Comparison of ENCODE assay signal across 10 cellular contexts in the genomic region with DNA sequence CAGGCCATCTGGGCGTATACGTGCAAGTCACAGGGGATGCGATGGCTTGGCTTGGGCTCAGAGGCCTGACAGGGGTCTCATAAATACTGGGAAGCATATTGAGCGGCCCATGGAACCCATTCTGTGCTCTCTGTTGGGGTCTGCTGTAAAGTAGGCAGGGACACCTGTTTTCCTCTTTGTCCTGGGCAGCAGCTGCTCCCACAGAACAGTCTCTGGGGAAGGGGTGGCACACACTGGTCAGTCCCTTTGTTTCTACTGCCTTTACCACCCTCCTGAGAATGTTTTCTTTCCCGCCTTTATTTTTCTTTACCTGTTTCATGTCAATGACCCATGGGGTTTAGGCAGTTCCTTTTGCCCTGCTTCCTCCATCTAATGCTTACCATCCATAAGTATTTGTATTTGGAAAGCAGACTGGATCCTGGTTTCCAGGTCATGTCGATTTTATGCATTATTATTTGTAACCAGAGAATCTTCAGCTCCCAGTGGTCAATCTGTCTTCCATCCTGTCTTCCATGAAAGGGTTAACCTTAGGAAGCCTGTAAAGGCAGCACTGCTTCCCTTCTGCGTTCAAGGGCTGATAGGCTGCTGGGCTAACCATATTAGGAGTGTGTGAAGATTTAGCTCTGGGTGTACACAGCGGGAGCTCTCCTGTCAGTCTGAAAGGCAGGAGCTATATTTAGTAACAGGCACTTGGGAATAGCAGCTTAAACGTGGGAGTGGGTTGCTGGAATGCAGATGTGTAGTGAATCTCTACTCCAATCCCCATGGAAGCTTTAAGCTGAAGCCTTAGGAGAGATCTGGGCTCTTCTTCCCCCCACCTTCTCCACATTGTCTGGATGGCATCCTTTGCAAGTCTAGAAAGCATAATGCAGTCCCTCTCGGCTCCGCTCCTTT.
DNase-seq lines count a peak whose midpoint lies in the region; ATAC-seq lines count a peak whose summit lies in the region.
"Had no signal": no experiment of that assay in that cellular context is flagged by ENCODE, and none has a peak within 500 bp of the region (broad histone marks: within the 10 kb centered on the region; RNA-seq: fewer than 3 reads in every experiment).

No MANE protein-coding gene starts in this region.

- H3K27ac Mint-ChIP-seq in T-helper 2 cell treated with Interferon-gamma antibody and Interleukin-4, amounts not matched to agents 5 μg/mL and 100 μg/mL, for 36 hours, result no peak overlapping the region
- H3K27ac Mint-ChIP-seq: activated naive CD8-positive, alpha-beta T cell treated with anti-CD3 and anti-CD28 coated beads, Interleukin-2, amount 50 U/mL, for 24 hours had no signal

- H3K9ac ChIP-seq in GM23248, result no peak overlapping the region

- no peaks in the 10 kb centered on the region for H3K36me3 Mint-ChIP-seq in T-helper 2 cell treated with Interferon-gamma antibody and Interleukin-4, amounts not matched to agents 5 μg/mL and 100 μg/mL, for 36 hours (ENCODE audit: low read depth)

- no peaks in the 10 kb centered on the region for H3K36me3 ChIP-seq in GM23248 (ENCODE audit: low read depth)
- H3K36me3 ChIP-seq: SJSA1 had no signal

- H3K79me2 ChIP-seq in GM23248 (ENCODE audit: insufficient read depth), result no peaks in the 10 kb centered on the region

- DNase-seq in GM23248 (peak; percentile 15), NCI-H82 (lab: John Stamatoyannopoulos, UW) (peak; percentile 96), head of caudate nucleus (peak in 30 of 42 donors; percentile 5 to 79 (median 28)), putamen (ENCODE audit: low spot score) (peak; percentile 62), left colon (no peak)
- DNase-seq in T-helper 2 cell treated with Interferon-gamma antibody and Interleukin-4, amounts not matched to agents 5 μg/mL and 100 μg/mL, for 36 hours (ENCODE audit: low spot score), result no peak
- DNase-seq in activated CD4-positive, alpha-beta T cell treated with anti-CD3 and anti-CD28 coated beads, Interleukin-2, amount 50 U/mL, for 48 hours, result no peak
- DNase-seq: activated naive CD8-positive, alpha-beta T cell treated with anti-CD3 and anti-CD28 coated beads, Interleukin-2, amount 50 U/mL, for 24 hours had no signal

- in situ Hi-C loops in GM23248 (cut with MboI), result no loop called here

- no peaks in the 10 kb centered on the region for H3K4me1 Mint-ChIP-seq in T-helper 2 cell treated with Interferon-gamma antibody and Interleukin-4, amounts not matched to agents 5 μg/mL and 100 μg/mL, for 36 hours (ENCODE audit: low read depth)

- WGBS in GM23248 (ENCODE audit: low coverage in 1 of 2, low lambda C conversion rate in 2 of 2, missing lambda C conversion rate in 2 of 2), 2 experiments, result 57 to 64% methylated on average over 11 of the region's 11 CpGs

- H3K4me1 ChIP-seq in GM23248 (ENCODE audit: insufficient read depth), result peaks cover 17% of the 10 kb centered on the region; the same call in 1 of the 2 replicates

- H3K9me3 Mint-ChIP-seq in T-helper 2 cell treated with Interferon-gamma antibody and Interleukin-4, amounts not matched to agents 5 μg/mL and 100 μg/mL, for 36 hours, result no peaks in the 10 kb centered on the region

- H3K27me3 Mint-ChIP-seq in T-helper 2 cell treated with Interferon-gamma antibody and Interleukin-4, amounts not matched to agents 5 μg/mL and 100 μg/mL, for 36 hours (ENCODE audit: low read depth), result no peaks in the 10 kb centered on the region
- H3K27me3 Mint-ChIP-seq: activated naive CD8-positive, alpha-beta T cell treated with anti-CD3 and anti-CD28 coated beads, Interleukin-2, amount 50 U/mL, for 24 hours had no signal

- ATAC-seq in GM19328 (IDR thresholded peaks at IDR 0.05; ENCODE audit: unreplicated experiment) (no peak), left colon (no peak)
- ATAC-seq: activated naive CD8-positive, alpha-beta T cell treated with anti-CD3 and anti-CD28 coated beads, Interleukin-2, amount 50 U/mL, for 24 hours had no signal

- no peaks in the 10 kb centered on the region for H4K20me1 ChIP-seq in GM23248 (ENCODE audit: insufficient read depth)

- H3K4me3 ChIP-seq in GM23248, result no peak overlapping the region
- H3K4me3 ChIP-seq: SJSA1 had no signal

- H3K4me2 ChIP-seq in GM23248 (ENCODE audit: unreplicated experiment), result peak overlapping the region; percentile 32

- intact Hi-C loops in head of caudate nucleus (cut with DNase I), result no loop called here
- intact Hi-C loops in left colon (cut with DNase I, micrococcal nuclease), result no loop called here

- no peak overlapping the region for H3K4me3 Mint-ChIP-seq in T-helper 2 cell treated with Interferon-gamma antibody and Interleukin-4, amounts not matched to agents 5 μg/mL and 100 μg/mL, for 36 hours
- H3K4me3 Mint-ChIP-seq: activated naive CD8-positive, alpha-beta T cell treated with anti-CD3 and anti-CD28 coated beads, Interleukin-2, amount 50 U/mL, for 24 hours had no signal

- no peaks in the 10 kb centered on the region for H3K27me3 ChIP-seq in GM23248 (replicated peaks; ENCODE audit: insufficient read depth)
- H3K27me3 ChIP-seq: SJSA1 had no signal

- no peak overlapping the region for H3K27ac ChIP-seq in GM23248
- H3K27ac ChIP-seq: SJSA1 had no signal

- H3K9me3 ChIP-seq in GM23248 (ENCODE audit: low read depth), result no peaks in the 10 kb centered on the region
- H3K9me3 ChIP-seq: SJSA1 had no signal

- no peaks in the 10 kb centered on the region for H3K9me2 ChIP-seq in GM23248 (ENCODE audit: insufficient read depth)

- no peaks in the 10 kb centered on the region for H3F3A ChIP-seq in GM23248 (ENCODE audit: insufficient read depth)

- peak overlapping the region; percentile 27; the same call in 1 of the 2 replicates for H2AFZ ChIP-seq in GM23248

Comparison
In these comparisons a context has a peak if more than half of its experiments do, and no peak if none do; other contexts are left out.
1. DNase-seq: peak in GM23248 (single experiment), NCI-H82 (single experiment), head of caudate nucleus (30 of 42) and putamen (single experiment); none in T-helper 2 cell treated with Interferon-gamma antibody and Interleukin-4, amounts not matched to agents 5 μg/mL and 100 μg/mL, for 36 hours (single experiment), left colon (0 of 2) and activated CD4-positive, alpha-beta T cell treated with anti-CD3 and anti-CD28 coated beads, Interleukin-2, amount 50 U/mL, for 48 hours (0 of 2).